ENCODE assay signal across 10 cellular contexts in the genomic region with DNA sequence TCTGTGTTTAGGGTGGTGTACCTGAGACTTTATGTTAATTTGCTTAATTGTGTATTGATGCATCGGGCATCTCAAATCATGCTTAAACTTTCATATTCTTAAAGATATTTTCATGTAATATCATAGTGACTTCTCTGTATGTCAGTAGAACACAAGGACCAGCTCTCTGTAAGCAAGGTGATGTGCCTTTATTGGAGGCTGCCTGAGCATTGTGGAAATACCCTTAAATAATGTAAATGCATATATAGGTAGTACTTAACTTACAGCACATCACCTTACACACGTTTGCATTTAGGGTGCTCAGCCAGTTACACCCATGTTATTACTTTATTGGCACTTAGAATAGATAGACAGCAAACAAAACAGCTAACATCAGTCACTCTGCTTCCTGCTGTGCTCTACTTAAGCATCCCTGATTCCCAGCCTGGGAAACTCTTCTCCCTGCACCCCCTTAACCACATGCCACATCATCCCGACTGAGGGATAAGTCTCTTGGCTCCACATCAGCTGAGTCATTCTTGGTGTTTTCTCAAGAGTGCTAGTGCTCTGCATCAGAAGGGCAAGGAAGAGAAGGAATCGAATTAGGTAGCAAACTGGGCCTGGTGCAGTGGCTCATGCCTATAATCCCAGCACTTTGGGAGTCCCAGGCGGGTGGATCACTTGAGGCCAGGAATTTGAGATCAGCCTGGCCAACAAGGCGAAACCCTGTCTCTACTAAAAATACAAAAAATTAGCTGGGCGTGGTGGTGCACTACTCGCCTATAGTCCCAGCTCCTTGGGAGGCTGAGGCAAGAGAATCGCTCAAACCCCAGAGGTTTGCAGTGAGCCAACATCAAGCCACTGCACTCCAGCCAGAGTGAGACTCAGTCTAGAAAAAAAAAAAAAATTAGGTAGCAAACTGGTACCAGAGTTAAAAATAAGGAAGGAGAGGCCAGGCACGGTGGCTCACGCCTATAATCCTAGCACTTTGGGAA.
DNase-seq lines count a peak whose midpoint lies in the region; ATAC-seq and TF ChIP-seq lines count a peak whose summit lies in the region.
"Had no signal": no experiment of that assay in that cellular context is flagged by ENCODE, and none has a peak within 500 bp of the region (broad histone marks: within the 10 kb centered on the region; RNA-seq: fewer than 3 reads in every experiment).

No MANE protein-coding gene starts in this region.

- H3K4me1 ChIP-seq in HUES64 (ENCODE audit: insufficient read depth, low read length), result peaks cover 20% of the 10 kb centered on the region
- H3K4me1 ChIP-seq in transverse colon, result peaks cover 0 to 23% (median 4%) of the 10 kb centered on the region in 4 donors

- no peaks in the 10 kb centered on the region for H3K36me3 Mint-ChIP-seq in immature natural killer cell

- H3K4me3 Mint-ChIP-seq in immature natural killer cell, result no peak overlapping the region

- no peak overlapping the region for H3K9ac ChIP-seq in HUES64 (ENCODE audit: low read depth, low read length)
- H3K9ac ChIP-seq: KMS-11 had no signal

- H3K9me3 Mint-ChIP-seq in immature natural killer cell, result peaks cover 0 to 5% (median 0%) of the 10 kb centered on the region in 6 donors

- H3K36me3 ChIP-seq in HUES64 (ENCODE audit: insufficient read depth, low read length) (no peaks in the 10 kb centered on the region), kidney epithelial cell (ENCODE audit: control insufficient read depth, insufficient read depth, low read length) (no peaks in the 10 kb centered on the region), transverse colon (no peaks in the 10 kb centered on the region)

- in situ Hi-C loops in transverse colon (cut with MboI; ENCODE audit: low pct_ligation_motif_present in 1 of 4, low pct_unique_long_range_greater_than_20kb in 1 of 4, low sequenced_read_pairs in 3 of 4), result loop anchor here in 1 of 4 donors (25.0 kb wide), 1 partner anchor 97 kb away; the partner anchor contains the start of gene MAP3K20

- ATAC-seq in GM18909 (IDR thresholded peaks at IDR 0.05; ENCODE audit: poor library complexity, unreplicated experiment), result no peak

- WGBS in HUES64, result 76% methylated on average over 10 of the region's 11 CpGs
- WGBS in transverse colon (ENCODE audit: low coverage in 1 of 2), 2 donors, result 76% methylated on average over 6 to 11 of the region's 11 CpGs

- H3K27me3 Mint-ChIP-seq in immature natural killer cell (ENCODE audit: low read depth in 3 of 3), result peaks cover 0 to 4% (median 2%) of the 10 kb centered on the region in 3 donors

- no peaks in the 10 kb centered on the region for H3K4me1 Mint-ChIP-seq in immature natural killer cell

- no peaks in the 10 kb centered on the region for H3K27me3 ChIP-seq in HUES64 (ENCODE audit: insufficient read depth, low read length)
- H3K27me3 ChIP-seq in kidney epithelial cell (ENCODE audit: control insufficient read depth, insufficient read depth, low read length), result no peaks in the 10 kb centered on the region
- no peaks in the 10 kb centered on the region for H3K27me3 ChIP-seq in transverse colon

- TF ChIP-seq CTCF in cardiac fibroblast (IDR thresholded peaks at IDR 0.05; ENCODE audit: low read depth, low read length) (no peak), kidney epithelial cell (IDR thresholded peaks at IDR 0.05; ENCODE audit: insufficient read depth, low read length, poor library complexity, severe bottlenecking) (no peak), transverse colon (IDR thresholded peaks at IDR 0.05) (no peak)

- intact Hi-C loops in transverse colon (cut with DNase I; ENCODE audit: low total_unique reads), result no loop called here

- H3K4me3 ChIP-seq in HUES64 (ENCODE audit: low read length) (no peak overlapping the region), cardiac fibroblast (replicated peaks in 1 of 2; ENCODE audit: low read depth in 2 of 2, low read length in 2 of 2) (no peak overlapping the region), kidney epithelial cell (ENCODE audit: low read depth, low read length) (no peak overlapping the region), transverse colon (no peak overlapping the region)

- no peak for TF ChIP-seq EP300 in transverse colon (IDR thresholded peaks at IDR 0.05; ENCODE audit: low read depth)

- H3K9me3 ChIP-seq in HUES64 (ENCODE audit: insufficient read depth, low read depth, low read length) (peaks cover 4% of the 10 kb centered on the region; the same call in 1 of the 2 replicates), transverse colon (no peaks in the 10 kb centered on the region)

- H3K27ac ChIP-seq in HUES64 (ENCODE audit: low read depth, low read length), result peak overlapping the region; percentile 25; the same call in 1 of the 2 replicates
- H3K27ac ChIP-seq in transverse colon, result peak overlapping the region; percentile 60 to 73 (median 66)
- H3K27ac ChIP-seq: KMS-11 had no signal

- no peak overlapping the region for H3K27ac Mint-ChIP-seq in immature natural killer cell

- DNase-seq in cardiac fibroblast (ENCODE audit: low read depth in 2 of 2) (peak; percentile 96 to 99), kidney epithelial cell (ENCODE audit: low read depth) (peak; percentile 96), transverse colon (peak; percentile 35), retina (no peak), immature natural killer cell (no peak)
- DNase-seq in activated CD4-positive, alpha-beta T cell treated with anti-CD3 and anti-CD28 coated beads for 1 hour, result no peak
- DNase-seq: small intestine had no signal

- no peak for TF ChIP-seq POLR2A in transverse colon (IDR thresholded peaks at IDR 0.05)

Comparison
In these comparisons a context has a peak if more than half of its experiments do, and no peak if none do; other contexts are left out.
1. DNase-seq: peak in cardiac fibroblast (2 of 2), kidney epithelial cell (single experiment) and transverse colon (single experiment); none in retina (single experiment), immature natural killer cell (0 of 3) and activated CD4-positive, alpha-beta T cell treated with anti-CD3 and anti-CD28 coated beads for 1 hour (single experiment).